Comparison of ENCODE assay signal across 23 cellular contexts in the genomic region with DNA sequence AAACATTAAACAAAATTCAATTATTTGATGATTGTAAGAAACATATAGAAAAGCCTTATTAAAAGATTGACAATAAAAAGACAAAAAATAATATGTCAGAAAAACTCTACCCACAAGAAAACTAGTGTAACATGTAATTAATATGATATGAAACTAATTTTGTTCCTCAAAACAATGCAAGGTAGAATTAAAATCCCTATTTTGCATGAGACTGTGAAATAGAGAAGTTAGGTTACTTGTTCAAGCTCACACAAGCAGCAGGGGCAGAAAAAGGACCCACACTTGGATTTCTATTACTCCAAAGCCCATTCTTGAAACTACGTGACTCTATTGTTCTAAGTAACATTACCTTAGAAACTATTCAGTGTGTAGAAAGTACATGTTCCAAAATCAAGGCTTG.
"Had no signal": no experiment of that assay in that cellular context is flagged by ENCODE, and none has a peak within 500 bp of the region (broad histone marks: within the 10 kb centered on the region; RNA-seq: fewer than 3 reads in every experiment).

No MANE protein-coding gene starts in this region.

- H3K4me3 Mint-ChIP-seq: naive thymus-derived CD8-positive, alpha-beta T cell; nephron progenitor cell; stimulated activated effector memory CD8-positive, alpha-beta T cell treated with anti-CD3 and anti-CD28 coated beads, Interleukin-12 subunit alpha, Interleukin-12 subunit beta, amount 100 ng/mL, for 72 hours; type B pancreatic cell had no signal

- H3K9me3 ChIP-seq: left lung, prostate gland, testis, tibial artery had no signal

- H3K4me1 Mint-ChIP-seq: stimulated activated effector memory CD8-positive, alpha-beta T cell treated with anti-CD3 and anti-CD28 coated beads, Interleukin-12 subunit alpha, Interleukin-12 subunit beta, amount 100 ng/mL, for 72 hours had no signal

- H3K36me3 ChIP-seq: left lung, prostate gland, right atrium auricular region, tibial artery had no signal

- H3K36me3 Mint-ChIP-seq: stimulated activated effector memory CD8-positive, alpha-beta T cell treated with anti-CD3 and anti-CD28 coated beads, Interleukin-12 subunit alpha, Interleukin-12 subunit beta, amount 100 ng/mL, for 72 hours; type B pancreatic cell had no signal

- H3K27me3 ChIP-seq: dorsolateral prefrontal cortex, right atrium auricular region, testis, tibial artery had no signal

- ATAC-seq: left cardiac atrium; left lung; naive thymus-derived CD8-positive, alpha-beta T cell; sciatic nerve; stimulated activated effector memory CD8-positive, alpha-beta T cell treated with anti-CD3 and anti-CD28 coated beads, Interleukin-12 subunit alpha, Interleukin-12 subunit beta, amount 100 ng/mL, for 72 hours; stimulated activated naive CD8-positive, alpha-beta T cell treated with anti-CD3 and anti-CD28 coated beads, Interleukin-15, Interleukin-2, amounts not matched to agents 100 U/mL and 50 U/mL, for 24 hours had no signal

- H3K4me2 ChIP-seq: smooth muscle cell had no signal

- FAIRE-seq: frontal cortex had no signal

- H3K27ac Mint-ChIP-seq: naive thymus-derived CD8-positive, alpha-beta T cell; nephron progenitor cell; stimulated activated effector memory CD8-positive, alpha-beta T cell treated with anti-CD3 and anti-CD28 coated beads, Interleukin-12 subunit alpha, Interleukin-12 subunit beta, amount 100 ng/mL, for 72 hours; type B pancreatic cell had no signal

- DNase-seq: dorsolateral prefrontal cortex; effector CD4-positive, alpha-beta T cell; head of caudate nucleus; left cardiac atrium; left lung; mesendoderm; midbrain; naive thymus-derived CD8-positive, alpha-beta T cell; nephron progenitor cell; nucleus accumbens; stimulated activated CD4-positive, alpha-beta T cell treated with anti-CD3 and anti-CD28 coated beads, Interleukin-2, amount 100 ng/mL, for 24 hours; stimulated activated CD4-positive, alpha-beta T cell treated with anti-CD3 and anti-CD28 coated beads, Interleukin-4, amount 100 ng/mL, for 24 hours; stimulated activated naive CD8-positive, alpha-beta T cell treated with anti-CD3 and anti-CD28 coated beads, Interleukin-15, Interleukin-2, amounts not matched to agents 100 U/mL and 50 U/mL, for 24 hours; substantia nigra; testis; tibial artery had no signal

- H3K4me1 ChIP-seq: prostate gland, right atrium auricular region, testis had no signal

- H3K4me3 ChIP-seq: dorsolateral prefrontal cortex, left lung, prostate gland, right atrium auricular region, smooth muscle cell, testis, tibial artery had no signal

- H3K27ac ChIP-seq: left lung, prostate gland, right atrium auricular region, testis, tibial artery had no signal

- H3K27me3 Mint-ChIP-seq: type B pancreatic cell had no signal

- H3K9me3 Mint-ChIP-seq: type B pancreatic cell had no signal
